ENCODE assay signal across 8 cellular contexts in the genomic region with DNA sequence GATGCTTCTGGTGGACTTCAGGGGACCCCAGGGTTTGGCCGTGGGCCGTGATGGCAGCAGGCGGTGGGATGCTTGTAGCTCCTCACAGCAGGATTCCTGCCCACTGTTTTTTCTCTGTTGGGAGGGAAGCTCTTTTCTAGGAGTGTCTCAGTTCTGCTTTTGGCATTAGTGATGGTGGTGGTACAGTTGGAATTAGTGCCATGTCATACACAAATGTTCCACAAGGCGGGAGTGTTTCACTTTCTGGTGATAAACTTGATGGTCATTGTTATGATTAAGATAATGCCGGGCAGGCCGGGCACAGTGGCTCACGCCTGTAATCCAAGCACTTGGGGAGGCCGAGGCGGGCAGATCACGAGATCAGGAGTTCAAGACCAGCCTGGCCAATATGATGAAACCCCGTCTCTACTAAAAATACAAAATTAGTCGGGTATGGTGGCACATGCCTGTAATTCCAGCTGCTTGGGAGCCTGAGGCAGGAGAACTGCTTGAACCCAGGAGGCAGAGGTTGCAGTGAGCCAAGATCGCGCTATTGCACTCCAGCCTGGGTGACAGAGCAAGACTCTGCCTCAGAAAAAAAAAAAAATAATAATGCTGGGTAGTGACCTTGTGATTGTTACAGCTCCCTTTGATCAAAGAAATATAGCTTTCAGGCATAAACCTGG. TPM values are rescaled to one million over a fixed set of nuclear protein-coding genes. Genes with fewer than 3 reads are reported as not detected.
DNase-seq lines count a peak whose midpoint lies in the region; TF ChIP-seq lines count a peak whose summit lies in the region.
"Not testable (repeated sequence)": the region's sequence is repeated elsewhere in the genome, so short reads cannot be mapped to it uniquely, and the experiment has no call there.

No MANE protein-coding gene starts in this region.

- TF ChIP-seq EP300 in Ishikawa (IDR thresholded peaks at IDR 0.05; ENCODE audit: borderline replicate concordance) = not testable (repeated sequence)

- intact Hi-C loops in dendritic cell treated with granulocyte-macrophage colony-stimulating factor and Interleukin-4, amounts not matched to agents 40 ng/mL and 50 ng/mL, for 4 days (cut with micrococcal nuclease) = loop anchor here (1.0 to 2.0 kb wide), 3 partner anchors 11 to 117 kb away; no protein-coding TSS in a partner anchor
- intact Hi-C loops in vagina (cut with DNase I) = loop anchor here (2.0 kb wide), 1 partner anchor 51 kb away; no protein-coding TSS in a partner anchor

- not testable (repeated sequence) for H3K4me2 ChIP-seq in parathyroid adenoma (ENCODE audit: low read length)

- peak overlapping the region; percentile 82 for H3K27ac Mint-ChIP-seq in dendritic cell treated with granulocyte-macrophage colony-stimulating factor and Interleukin-4, amounts not matched to agents 40 ng/mL and 50 ng/mL, for 4 days

- not testable (repeated sequence) for H2AFZ ChIP-seq in parathyroid adenoma

- TF ChIP-seq CTCF in parathyroid adenoma (IDR thresholded peaks at IDR 0.05) (peak; percentile 54), vagina (IDR thresholded peaks at IDR 0.05) (peak; percentile 65 to 85 (median 75))

- not testable (repeated sequence) for H3K79me2 ChIP-seq in parathyroid adenoma

- H3K36me3 Mint-ChIP-seq in dendritic cell treated with granulocyte-macrophage colony-stimulating factor and Interleukin-4, amounts not matched to agents 40 ng/mL and 50 ng/mL, for 4 days (ENCODE audit: low read depth) = peaks cover 80% of the 10 kb centered on the region

- not testable (repeated sequence) for TF ChIP-seq POLR2A in vagina (IDR thresholded peaks at IDR 0.05)

- H3K9me3 Mint-ChIP-seq in dendritic cell treated with granulocyte-macrophage colony-stimulating factor and Interleukin-4, amounts not matched to agents 40 ng/mL and 50 ng/mL, for 4 days = not testable (repeated sequence)

- DNase-seq in Daoy (ENCODE audit: low read depth) = peak; percentile 71
- DNase-seq in NOMO-1 treated with dmso at 0.1 percent for 144 hours (lab: John Stamatoyannopoulos, UW; ENCODE audit: unreplicated experiment) = peak; percentile 48
- peak; percentile 45 for DNase-seq in activated CD4-positive, alpha-beta T cell treated with anti-CD3 and anti-CD28 coated beads for 48 hours
- peak; percentile 50 for DNase-seq in iPS-NIHi7 (ENCODE audit: extremely low spot score)
- not testable (repeated sequence) for DNase-seq in vagina (ENCODE audit: extremely low spot score in 2 of 2)

- not testable (repeated sequence) for H3K4me3 ChIP-seq in parathyroid adenoma (ENCODE audit: low read depth, low read length); vagina

- H3K36me3 ChIP-seq in parathyroid adenoma (ENCODE audit: control insufficient read depth, insufficient read depth, low read length) = not testable (repeated sequence)
- H3K36me3 ChIP-seq in vagina = peaks cover 0 to 25% of the 10 kb centered on the region in 2 donors

- H3K4me3 Mint-ChIP-seq in dendritic cell treated with granulocyte-macrophage colony-stimulating factor and Interleukin-4, amounts not matched to agents 40 ng/mL and 50 ng/mL, for 4 days = not testable (repeated sequence)

- not testable (repeated sequence) for H3K27me3 Mint-ChIP-seq in dendritic cell treated with granulocyte-macrophage colony-stimulating factor and Interleukin-4, amounts not matched to agents 40 ng/mL and 50 ng/mL, for 4 days

- H3K9ac ChIP-seq in parathyroid adenoma = not testable (repeated sequence)

- H3K9me3 ChIP-seq in parathyroid adenoma (ENCODE audit: control insufficient read depth, low read length); vagina: not testable (repeated sequence)

- not testable (repeated sequence) for H3K27me3 ChIP-seq in parathyroid adenoma (ENCODE audit: control insufficient read depth, insufficient read depth, low read length); vagina

- H3K4me1 ChIP-seq in parathyroid adenoma, vagina: not testable (repeated sequence)

- peak; percentile 68 for TF ChIP-seq RAD21 in Ishikawa (IDR thresholded peaks at IDR 0.05; ENCODE audit: low read depth)

- not testable (repeated sequence) for H3K27ac ChIP-seq in parathyroid adenoma, vagina

- H3K4me1 Mint-ChIP-seq in dendritic cell treated with granulocyte-macrophage colony-stimulating factor and Interleukin-4, amounts not matched to agents 40 ng/mL and 50 ng/mL, for 4 days (ENCODE audit: low read depth) = peaks cover 40% of the 10 kb centered on the region

RNA-seq across cellular contexts. Expression of a gene that starts 21.4 kb away (rescaled TPM):
- total RNA-seq in Daoy (2014; rRNA removed; shearing (Covaris generic)) = 78.7 and 82.7 TPM in 2 replicates
- 100 TPM for total RNA-seq in vagina

RNA-seq across cellular contexts. Expression of a gene that starts 52.7 kb away (rescaled TPM):
- 19.1 and 52.1 TPM in 2 replicates for total RNA-seq in Daoy (2014; rRNA removed; shearing (Covaris generic))
- total RNA-seq in vagina = 1.2 TPM
